ENCODE assay signal across 16 cellular contexts in genomic region chr1:8218351-8219092, GRCh38.
DNase-seq lines count a peak whose midpoint lies in the region; ATAC-seq and TF ChIP-seq lines count a peak whose summit lies in the region.
"Had no signal": no experiment of that assay in that cellular context is flagged by ENCODE, and none has a peak within 500 bp of the region (broad histone marks: within the 10 kb centered on the region; RNA-seq: fewer than 3 reads in every experiment).

No MANE protein-coding gene starts in this region.

- in situ Hi-C loops in SK-MEL-5 (cut with HindIII; ENCODE audit: low pct_unique_long_range_greater_than_20kb, low sequenced_read_pairs): no loop called here

- H3K4me1 ChIP-seq in tibial artery: peaks cover 0 to 39% (median 18%) of the 10 kb centered on the region in 4 donors

- H3K9me3 Mint-ChIP-seq in activated CD8-positive, alpha-beta T cell treated with anti-CD3 and anti-CD28 coated beads for 36 hours: no peaks in the 10 kb centered on the region
- H3K9me3 Mint-ChIP-seq in activated CD8-positive, alpha-beta T cell treated with anti-CD3 and anti-CD28 coated beads, Interleukin-2, amount 10 ng/mL, durations not matched to agents 7 days and 5 days (ENCODE audit: insufficient read depth): no peaks in the 10 kb centered on the region
- H3K9me3 Mint-ChIP-seq: activated CD4-positive, alpha-beta T cell treated with anti-CD3 and anti-CD28 coated beads, Interleukin-2, amount 10 ng/mL, durations not matched to agents 7 days and 5 days had no signal

- H3K4me1 Mint-ChIP-seq in activated CD8-positive, alpha-beta T cell treated with anti-CD3 and anti-CD28 coated beads for 36 hours (ENCODE audit: low read depth): peaks cover 16% of the 10 kb centered on the region
- peaks cover 4% of the 10 kb centered on the region for H3K4me1 Mint-ChIP-seq in activated CD8-positive, alpha-beta T cell treated with anti-CD3 and anti-CD28 coated beads, Interleukin-2, amount 10 ng/mL, durations not matched to agents 7 days and 5 days (ENCODE audit: low read depth)

- no peak for DNase-seq in activated CD8-positive, alpha-beta T cell treated with anti-CD3 and anti-CD28 coated beads for 36 hours
- DNase-seq in activated CD8-positive, alpha-beta T cell treated with anti-CD3 and anti-CD28 coated beads, Interleukin-2, amount 10 ng/mL, durations not matched to agents 7 days and 5 days: no peak
- peak; percentile 67 for DNase-seq in SK-MEL-5 (ENCODE audit: low read depth, low spot score)
- peak; percentile 76 to 84 for DNase-seq in foreskin fibroblast
- peak in 1 of 2 donors; percentile 41 for DNase-seq in tibial artery
- no peak for DNase-seq in GM19240 (ENCODE audit: insufficient read length, low spot score)
- DNase-seq in activated T-cell treated with anti-CD3 and anti-CD28 coated beads, Interleukin-2, amount 50 U/mL, for 48 hours: no peak
- no peak for DNase-seq in NCI-H1105 (lab: John Stamatoyannopoulos, UW)
- DNase-seq: activated CD4-positive, alpha-beta T cell treated with anti-CD3 and anti-CD28 coated beads, Interleukin-2, amount 10 ng/mL, durations not matched to agents 7 days and 5 days; activated gamma-delta T cell; Calu3; NCI-H2081; nucleus accumbens had no signal

- H3K36me3 Mint-ChIP-seq in activated CD8-positive, alpha-beta T cell treated with anti-CD3 and anti-CD28 coated beads for 36 hours (ENCODE audit: low read depth): no peaks in the 10 kb centered on the region
- H3K36me3 Mint-ChIP-seq in activated CD8-positive, alpha-beta T cell treated with anti-CD3 and anti-CD28 coated beads, Interleukin-2, amount 10 ng/mL, durations not matched to agents 7 days and 5 days (ENCODE audit: low read depth): no peaks in the 10 kb centered on the region
- H3K36me3 Mint-ChIP-seq: IgD-negative memory B cell had no signal

- TF ChIP-seq CTCF in activated CD8-positive, alpha-beta T cell treated with anti-CD3 and anti-CD28 coated beads for 36 hours (IDR thresholded peaks at IDR 0.05): no peak
- no peak for TF ChIP-seq CTCF in foreskin fibroblast (IDR thresholded peaks at IDR 0.05; ENCODE audit: low read depth, low read length)
- no peak for TF ChIP-seq CTCF in tibial artery (IDR thresholded peaks at IDR 0.05)

- H3K36me3 ChIP-seq in tibial artery: no peaks in the 10 kb centered on the region
- H3K36me3 ChIP-seq: thoracic aorta had no signal

- intact Hi-C loops in activated CD8-positive, alpha-beta T cell treated with anti-CD3 and anti-CD28 coated beads for 36 hours (cut with micrococcal nuclease): no loop called here
- intact Hi-C loops in tibial artery (cut with DNase I; ENCODE audit: low total_unique reads): loop anchor here (10.0 kb wide), 1 partner anchor 96 kb away; the partner anchor contains the start of gene SLC45A1

- no peak overlapping the region for H3K4me3 Mint-ChIP-seq in activated CD8-positive, alpha-beta T cell treated with anti-CD3 and anti-CD28 coated beads for 36 hours
- H3K4me3 Mint-ChIP-seq in activated CD8-positive, alpha-beta T cell treated with anti-CD3 and anti-CD28 coated beads, Interleukin-2, amount 10 ng/mL, durations not matched to agents 7 days and 5 days: no peak overlapping the region
- H3K4me3 Mint-ChIP-seq: activated CD4-positive, alpha-beta T cell treated with anti-CD3 and anti-CD28 coated beads, Interleukin-2, amount 10 ng/mL, durations not matched to agents 7 days and 5 days had no signal

- H3K27ac Mint-ChIP-seq in activated CD8-positive, alpha-beta T cell treated with anti-CD3 and anti-CD28 coated beads for 36 hours: no peak overlapping the region
- H3K27ac Mint-ChIP-seq in activated CD8-positive, alpha-beta T cell treated with anti-CD3 and anti-CD28 coated beads, Interleukin-2, amount 10 ng/mL, durations not matched to agents 7 days and 5 days: no peak overlapping the region
- H3K27ac Mint-ChIP-seq: activated CD4-positive, alpha-beta T cell treated with anti-CD3 and anti-CD28 coated beads, Interleukin-2, amount 10 ng/mL, durations not matched to agents 7 days and 5 days; IgD-negative memory B cell had no signal

- peak; percentile 17 for ATAC-seq in activated CD8-positive, alpha-beta T cell treated with anti-CD3 and anti-CD28 coated beads for 36 hours
- ATAC-seq in activated CD8-positive, alpha-beta T cell treated with anti-CD3 and anti-CD28 coated beads, Interleukin-2, amount 10 ng/mL, durations not matched to agents 7 days and 5 days: no peak

- H3K27me3 Mint-ChIP-seq in activated CD8-positive, alpha-beta T cell treated with anti-CD3 and anti-CD28 coated beads for 36 hours: peaks cover 40% of the 10 kb centered on the region
- peaks cover 35% of the 10 kb centered on the region for H3K27me3 Mint-ChIP-seq in activated CD8-positive, alpha-beta T cell treated with anti-CD3 and anti-CD28 coated beads, Interleukin-2, amount 10 ng/mL, durations not matched to agents 7 days and 5 days (ENCODE audit: low read depth)

- no peaks in the 10 kb centered on the region for H3K9me3 ChIP-seq in tibial artery
- H3K9me3 ChIP-seq: body of pancreas, thoracic aorta had no signal

- POLR2A ChIA-PET in activated CD8-positive, alpha-beta T cell treated with anti-CD3 and anti-CD28 coated beads for 36 hours (lab: Charles Lee): no interaction called here
- POLR2A ChIA-PET in activated CD8-positive, alpha-beta T cell treated with anti-CD3 and anti-CD28 coated beads, Interleukin-2, amount 10 ng/mL, durations not matched to agents 7 days and 5 days (lab: Charles Lee): interaction anchor here (1.4 kb wide), 1 partner anchor 8 kb away, joined by 3 read pairs; no protein-coding TSS in a partner anchor

- peak overlapping the region; percentile 82 to 83 for H3K27ac ChIP-seq in tibial artery

- H3K4me3 ChIP-seq in foreskin fibroblast (ENCODE audit: low read depth in 1 of 2, low read length in 2 of 2) (no peak overlapping the region), tibial artery (no peak overlapping the region)
- H3K4me3 ChIP-seq: body of pancreas had no signal

- CTCF ChIA-PET in activated CD8-positive, alpha-beta T cell treated with anti-CD3 and anti-CD28 coated beads for 36 hours (lab: Charles Lee): no interaction called here
- CTCF ChIA-PET in activated CD8-positive, alpha-beta T cell treated with anti-CD3 and anti-CD28 coated beads, Interleukin-2, amount 10 ng/mL, durations not matched to agents 7 days and 5 days (lab: Charles Lee): no interaction called here

- no peaks in the 10 kb centered on the region for H3K27me3 ChIP-seq in tibial artery
- H3K27me3 ChIP-seq: body of pancreas had no signal

Comparison
In these comparisons a context has a peak if more than half of its experiments do, and no peak if none do; other contexts are left out.
1. DNase-seq: peak in SK-MEL-5 (single experiment) and foreskin fibroblast (2 of 2); none in activated CD8-positive, alpha-beta T cell treated with anti-CD3 and anti-CD28 coated beads for 36 hours (single experiment), activated CD8-positive, alpha-beta T cell treated with anti-CD3 and anti-CD28 coated beads, Interleukin-2, amount 10 ng/mL, durations not matched to agents 7 days and 5 days (single experiment), GM19240 (single experiment), activated T-cell treated with anti-CD3 and anti-CD28 coated beads, Interleukin-2, amount 50 U/mL, for 48 hours (0 of 2) and NCI-H1105 (single experiment).